Comparison of ENCODE assay signal across 33 cellular contexts in genomic region chrX:6545712-6546111, GRCh38. TPM values are rescaled to one million over a fixed set of nuclear protein-coding genes. Genes with fewer than 3 reads are reported as not detected.
"Had no signal": no experiment of that assay in that cellular context is flagged by ENCODE, and none has a peak within 500 bp of the region (broad histone marks: within the 10 kb centered on the region; RNA-seq: fewer than 3 reads in every experiment).

No MANE protein-coding gene starts in this region.

- DNase-seq: stimulated activated CD4-positive, alpha-beta T cell treated with anti-CD3 and anti-CD28 coated beads, Interleukin-2, amount 100 ng/mL, for 48 hours; stimulated activated CD4-positive, alpha-beta T cell treated with anti-CD3 and anti-CD28 coated beads, Interleukin-4, amount 100 ng/mL, for 1 hour; stimulated activated CD4-positive, alpha-beta T cell treated with anti-CD3 and anti-CD28 coated beads, Interleukin-4, amount 100 ng/mL, for 24 hours; stimulated activated CD4-positive, alpha-beta T cell treated with anti-CD3 and anti-CD28 coated beads, Interleukin-4, amount 100 ng/mL, for 4 hours; stimulated activated CD8-positive, alpha-beta memory T cell treated with anti-CD3 and anti-CD28 coated beads, Interleukin-4, amount 100 ng/mL, for 48 hours; stimulated activated naive B cell treated with anti-CD40 and anti-IgM and Interleukin-4, amounts not matched to agents 10 μg/mL and 1 μg/mL and 100 μg/mL, for 72 hours; stimulated activated naive CD4-positive, alpha-beta T cell; stimulated activated naive CD4-positive, alpha-beta T cell treated with Interleukin-2 at 50 U/mL for 16 hours; stimulated activated naive CD8-positive, alpha-beta T cell treated with anti-CD3 and anti-CD28 coated beads, Interleukin-15, amount 100 ng/mL, for 72 hours; stimulated activated naive CD8-positive, alpha-beta T cell treated with anti-CD3 and anti-CD28 coated beads, Interleukin-15, Interleukin-2, amounts not matched to agents 100 U/mL and 50 U/mL, for 24 hours; stomach; substantia nigra; testis; thyroid gland; tibial artery; transverse colon; trophoblast cell; upper lobe of left lung; upper lobe of right lung; uterus had no signal

- H3K27ac ChIP-seq: stomach, suprapubic skin, testis, thoracic aorta, thyroid gland, tibial artery, tibial nerve, transverse colon, upper lobe of left lung, upper lobe of right lung, uterus, vagina had no signal

- H3K9me3 Mint-ChIP-seq: stimulated activated effector memory CD8-positive, alpha-beta T cell treated with anti-CD3 and anti-CD28 coated beads, Interleukin-12 subunit alpha, Interleukin-12 subunit beta, amount 100 ng/mL, for 72 hours; stimulated activated naive CD8-positive, alpha-beta T cell treated with anti-CD3 and anti-CD28 coated beads, Interleukin-15, Interleukin-2, amounts not matched to agents 100 ng/mL and 50 ng/mL, for 24 hours had no signal

- H3K27me3 ChIP-seq: stomach, suprapubic skin, testis, thyroid gland, tibial artery, tibial nerve, transverse colon, upper lobe of left lung, upper lobe of right lung, uterus, vagina had no signal

- H3K4me1 ChIP-seq: stomach, suprapubic skin, testis, thyroid gland, tibial artery, tibial nerve, transverse colon, upper lobe of left lung, upper lobe of right lung, uterus, vagina had no signal

- H3K36me3 ChIP-seq: stomach, suprapubic skin, thoracic aorta, thyroid gland, tibial artery, tibial nerve, transverse colon, upper lobe of left lung, upper lobe of right lung, uterus, vagina had no signal

- H3K9me3 ChIP-seq: suprapubic skin, testis, thoracic aorta, thyroid gland, tibial nerve, transverse colon, upper lobe of right lung, uterus, vagina had no signal

- H3K27ac Mint-ChIP-seq: stimulated activated effector memory CD8-positive, alpha-beta T cell treated with anti-CD3 and anti-CD28 coated beads, Interleukin-12 subunit alpha, Interleukin-12 subunit beta, amount 100 ng/mL, for 72 hours; stimulated activated memory B cell treated with anti-CD40 and anti-IgM and Interleukin-4, amounts not matched to agents 10 μg/mL and 1 μg/mL and 100 μg/mL, for 72 hours; stimulated activated naive B cell treated with anti-CD40 and anti-IgM and Interleukin-4, amounts not matched to agents 10 μg/mL and 1 μg/mL and 100 μg/mL, for 72 hours; stimulated activated naive CD8-positive, alpha-beta T cell treated with anti-CD3 and anti-CD28 coated beads, Interleukin-15, amount 100 ng/mL, for 72 hours; stimulated activated naive CD8-positive, alpha-beta T cell treated with anti-CD3 and anti-CD28 coated beads, Interleukin-15, Interleukin-2, amounts not matched to agents 100 ng/mL and 50 ng/mL, for 24 hours; type B pancreatic cell had no signal

- H3K4me3 Mint-ChIP-seq: stimulated activated effector memory CD8-positive, alpha-beta T cell treated with anti-CD3 and anti-CD28 coated beads, Interleukin-12 subunit alpha, Interleukin-12 subunit beta, amount 100 ng/mL, for 72 hours; stimulated activated memory B cell treated with anti-CD40 and anti-IgM and Interleukin-4, amounts not matched to agents 10 μg/mL and 1 μg/mL and 100 μg/mL, for 72 hours; stimulated activated naive B cell treated with anti-CD40 and anti-IgM and Interleukin-4, amounts not matched to agents 10 μg/mL and 1 μg/mL and 100 μg/mL, for 72 hours; stimulated activated naive CD8-positive, alpha-beta T cell treated with anti-CD3 and anti-CD28 coated beads, Interleukin-15, amount 100 ng/mL, for 72 hours; stimulated activated naive CD8-positive, alpha-beta T cell treated with anti-CD3 and anti-CD28 coated beads, Interleukin-15, Interleukin-2, amounts not matched to agents 100 ng/mL and 50 ng/mL, for 24 hours; type B pancreatic cell had no signal

- FAIRE-seq: urothelium cell line had no signal

- H3K27me3 Mint-ChIP-seq: stimulated activated memory B cell treated with anti-CD40 and anti-IgM and Interleukin-4, amounts not matched to agents 10 μg/mL and 1 μg/mL and 100 μg/mL, for 72 hours; stimulated activated naive CD8-positive, alpha-beta T cell treated with anti-CD3 and anti-CD28 coated beads, Interleukin-15, amount 100 ng/mL, for 72 hours; stimulated activated naive CD8-positive, alpha-beta T cell treated with anti-CD3 and anti-CD28 coated beads, Interleukin-15, Interleukin-2, amounts not matched to agents 100 ng/mL and 50 ng/mL, for 24 hours had no signal

- H3K36me3 Mint-ChIP-seq: stimulated activated effector memory CD8-positive, alpha-beta T cell treated with anti-CD3 and anti-CD28 coated beads, Interleukin-12 subunit alpha, Interleukin-12 subunit beta, amount 100 ng/mL, for 72 hours; stimulated activated memory B cell treated with anti-CD40 and anti-IgM and Interleukin-4, amounts not matched to agents 10 μg/mL and 1 μg/mL and 100 μg/mL, for 72 hours; stimulated activated naive B cell treated with anti-CD40 and anti-IgM and Interleukin-4, amounts not matched to agents 10 μg/mL and 1 μg/mL and 100 μg/mL, for 72 hours; type B pancreatic cell had no signal

- ATAC-seq: stimulated activated effector memory CD8-positive, alpha-beta T cell treated with anti-CD3 and anti-CD28 coated beads, Interleukin-12 subunit alpha, Interleukin-12 subunit beta, amount 100 ng/mL, for 72 hours; stimulated activated memory B cell treated with anti-CD40 and anti-IgM and Interleukin-4, amounts not matched to agents 10 μg/mL and 1 μg/mL and 100 μg/mL, for 72 hours; stimulated activated naive B cell treated with anti-CD40 and anti-IgM and Interleukin-4, amounts not matched to agents 10 μg/mL and 1 μg/mL and 100 μg/mL, for 72 hours; stimulated activated naive CD8-positive, alpha-beta T cell treated with anti-CD3 and anti-CD28 coated beads, Interleukin-15, amount 100 ng/mL, for 72 hours; stimulated activated naive CD8-positive, alpha-beta T cell treated with anti-CD3 and anti-CD28 coated beads, Interleukin-15, Interleukin-2, amounts not matched to agents 100 U/mL and 50 U/mL, for 24 hours; upper lobe of right lung had no signal

- H3K4me3 ChIP-seq: stomach, suprapubic skin, testis, thoracic aorta, thyroid gland, tibial artery, tibial nerve, transverse colon, upper lobe of left lung, upper lobe of right lung, uterus, vagina had no signal

- H3K4me1 Mint-ChIP-seq: stimulated activated effector memory CD8-positive, alpha-beta T cell treated with anti-CD3 and anti-CD28 coated beads, Interleukin-12 subunit alpha, Interleukin-12 subunit beta, amount 100 ng/mL, for 72 hours; stimulated activated memory B cell treated with anti-CD40 and anti-IgM and Interleukin-4, amounts not matched to agents 10 μg/mL and 1 μg/mL and 100 μg/mL, for 72 hours; stimulated activated naive B cell treated with anti-CD40 and anti-IgM and Interleukin-4, amounts not matched to agents 10 μg/mL and 1 μg/mL and 100 μg/mL, for 72 hours; stimulated activated naive CD8-positive, alpha-beta T cell treated with anti-CD3 and anti-CD28 coated beads, Interleukin-15, amount 100 ng/mL, for 72 hours had no signal

RNA-seq across cellular contexts. Expression of gene VCX3A, which starts 10.8 kb away (rescaled TPM):
- total RNA-seq: stomach, subcutaneous adipose tissue, suprapubic skin, temporal lobe, thoracic aorta, tibial nerve, transverse colon, upper lobe of left lung, upper lobe of right lung, ureter, urinary bladder, uterus, vagina had no signal
- polyA plus RNA-seq: urinary bladder had no signal
